ENCODE assay signal across 28 cellular contexts in the genomic region with DNA sequence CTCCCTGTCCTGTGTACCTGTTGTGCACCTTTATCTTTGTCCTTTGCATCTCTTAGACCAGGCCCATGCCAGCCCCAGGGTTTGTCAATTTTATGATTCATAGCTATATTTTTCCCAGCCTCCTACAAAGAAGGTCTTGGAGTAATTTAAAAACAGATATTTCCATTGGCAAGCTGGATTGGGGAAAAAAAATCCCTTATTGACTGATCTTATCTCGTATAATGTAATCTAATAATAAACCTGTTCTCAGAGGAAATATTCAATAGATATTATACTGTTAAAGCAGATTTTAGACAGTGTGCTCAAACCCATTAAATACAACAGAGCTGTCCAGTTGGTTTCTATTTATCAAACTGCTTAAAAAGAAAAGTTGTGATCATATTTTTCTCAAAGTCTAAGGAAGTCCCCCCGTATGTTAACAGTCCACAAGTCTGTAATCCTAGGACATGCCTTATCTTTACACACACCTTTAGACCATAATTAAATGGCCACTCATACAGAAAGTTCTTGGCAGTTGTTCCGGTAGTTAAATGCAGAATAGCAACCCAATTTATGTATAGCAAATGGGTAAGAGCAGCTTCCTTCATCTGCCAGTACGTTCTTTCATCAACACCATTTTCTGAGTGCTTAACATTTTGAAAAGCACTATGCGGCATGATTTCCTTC.
"Had no signal": no experiment of that assay in that cellular context is flagged by ENCODE, and none has a peak within 500 bp of the region (broad histone marks: within the 10 kb centered on the region; RNA-seq: fewer than 3 reads in every experiment).

No MANE protein-coding gene starts in this region.

- H3K36me3 ChIP-seq: ascending aorta, breast epithelium, cardiac muscle cell, colonic mucosa had no signal

- H3K9me3 ChIP-seq: ascending aorta, breast epithelium, colonic mucosa had no signal

- FAIRE-seq: frontal cortex had no signal

- H3K27ac ChIP-seq: ascending aorta, breast epithelium, cardiac muscle cell, colonic mucosa had no signal

- H3K27me3 ChIP-seq: ascending aorta, breast epithelium, cardiac muscle cell, colonic mucosa had no signal

- H3K4me1 ChIP-seq: ascending aorta, breast epithelium, colonic mucosa had no signal

- DNase-seq: activated CD4-positive, alpha-beta memory T cell treated with anti-CD3 and anti-CD28 coated beads, Interleukin-2, amount 10 ng/mL, durations not matched to agents 7 days and 5 days; activated CD4-positive, alpha-beta T cell treated with anti-CD3 and anti-CD28 coated beads for 1 hour; activated CD4-positive, alpha-beta T cell treated with anti-CD3 and anti-CD28 coated beads for 4 hours; activated CD4-positive, alpha-beta T cell treated with anti-CD3 and anti-CD28 coated beads, Interleukin-2, amount 10 ng/mL, durations not matched to agents 7 days and 5 days; activated CD4-positive, alpha-beta T cell treated with anti-CD3 and anti-CD28 coated beads, Interleukin-2, amount 50 U/mL, for 4 hours; activated CD8-positive, alpha-beta memory T cell treated with anti-CD3 and anti-CD28 coated beads, Interleukin-2, amount 50 U/mL, for 48 hours; activated gamma-delta T cell; activated naive CD4-positive, alpha-beta T cell; activated naive CD4-positive, alpha-beta T cell treated with anti-CD3 and anti-CD28 coated beads, Interleukin-2, amount 10 ng/mL, durations not matched to agents 7 days and 5 days; activated naive CD8-positive, alpha-beta T cell treated with anti-CD3 and anti-CD28 coated beads, Interleukin-2, amount 10 ng/mL, durations not matched to agents 7 days and 5 days; activated T-cell treated with anti-CD3 and anti-CD28 coated beads for 4 hours; activated T-cell treated with anti-CD3 and anti-CD28 coated beads, Interleukin-2, amount 50 U/mL, for 24 hours; activated T-cell treated with anti-CD3 and anti-CD28 coated beads, Interleukin-2, amount 50 U/mL, for 72 hours; central memory CD4-positive, alpha-beta T cell; cerebellar nuclear complex; colonic mucosa; effector memory CD4-positive, alpha-beta T cell; endodermal cell; foreskin fibroblast; head of caudate nucleus; T-helper 2 cell had no signal

- H3K4me3 ChIP-seq: ascending aorta, breast epithelium, cardiac muscle cell, colonic mucosa had no signal

- ATAC-seq: activated naive CD4-positive, alpha-beta T cell treated with anti-CD3 and anti-CD28 coated beads, Interleukin-2, amount 50 U/mL, for 72 hours; activated T-cell treated with anti-CD3 and anti-CD28 coated beads, Interleukin-2, amount 50 U/mL, for 72 hours; esophagus mucosa; WTC11 had no signal
